1 cellular context compared by ENCODE assay signal in the genomic region with DNA sequence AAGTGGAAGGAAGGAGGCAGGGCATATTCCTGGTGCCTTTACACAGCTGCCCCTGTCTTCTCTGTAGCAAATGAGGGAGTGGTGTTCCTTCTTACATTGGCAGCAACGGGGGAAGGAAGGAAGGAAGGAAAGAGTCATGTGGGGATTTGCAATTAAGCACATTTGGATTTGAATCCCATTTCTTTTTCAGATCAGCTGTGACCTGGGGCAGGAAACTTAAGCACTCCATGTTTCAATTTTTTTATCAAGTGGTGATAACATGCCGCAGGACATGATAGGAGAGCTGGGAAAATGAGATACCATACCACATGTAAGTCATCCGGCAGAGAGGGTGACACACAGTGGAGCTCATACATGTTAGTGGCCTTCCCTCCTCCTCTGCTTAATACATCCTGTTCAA.
TF ChIP-seq lines count a peak whose summit lies in the region.

No MANE protein-coding gene starts in this region.

TF ChIP-seq in WTC11, 78 proteins besides CTCF, POLR2A, EP300 and RAD21 (continued from another document):
- TF ChIP-seq, protein P1, sequence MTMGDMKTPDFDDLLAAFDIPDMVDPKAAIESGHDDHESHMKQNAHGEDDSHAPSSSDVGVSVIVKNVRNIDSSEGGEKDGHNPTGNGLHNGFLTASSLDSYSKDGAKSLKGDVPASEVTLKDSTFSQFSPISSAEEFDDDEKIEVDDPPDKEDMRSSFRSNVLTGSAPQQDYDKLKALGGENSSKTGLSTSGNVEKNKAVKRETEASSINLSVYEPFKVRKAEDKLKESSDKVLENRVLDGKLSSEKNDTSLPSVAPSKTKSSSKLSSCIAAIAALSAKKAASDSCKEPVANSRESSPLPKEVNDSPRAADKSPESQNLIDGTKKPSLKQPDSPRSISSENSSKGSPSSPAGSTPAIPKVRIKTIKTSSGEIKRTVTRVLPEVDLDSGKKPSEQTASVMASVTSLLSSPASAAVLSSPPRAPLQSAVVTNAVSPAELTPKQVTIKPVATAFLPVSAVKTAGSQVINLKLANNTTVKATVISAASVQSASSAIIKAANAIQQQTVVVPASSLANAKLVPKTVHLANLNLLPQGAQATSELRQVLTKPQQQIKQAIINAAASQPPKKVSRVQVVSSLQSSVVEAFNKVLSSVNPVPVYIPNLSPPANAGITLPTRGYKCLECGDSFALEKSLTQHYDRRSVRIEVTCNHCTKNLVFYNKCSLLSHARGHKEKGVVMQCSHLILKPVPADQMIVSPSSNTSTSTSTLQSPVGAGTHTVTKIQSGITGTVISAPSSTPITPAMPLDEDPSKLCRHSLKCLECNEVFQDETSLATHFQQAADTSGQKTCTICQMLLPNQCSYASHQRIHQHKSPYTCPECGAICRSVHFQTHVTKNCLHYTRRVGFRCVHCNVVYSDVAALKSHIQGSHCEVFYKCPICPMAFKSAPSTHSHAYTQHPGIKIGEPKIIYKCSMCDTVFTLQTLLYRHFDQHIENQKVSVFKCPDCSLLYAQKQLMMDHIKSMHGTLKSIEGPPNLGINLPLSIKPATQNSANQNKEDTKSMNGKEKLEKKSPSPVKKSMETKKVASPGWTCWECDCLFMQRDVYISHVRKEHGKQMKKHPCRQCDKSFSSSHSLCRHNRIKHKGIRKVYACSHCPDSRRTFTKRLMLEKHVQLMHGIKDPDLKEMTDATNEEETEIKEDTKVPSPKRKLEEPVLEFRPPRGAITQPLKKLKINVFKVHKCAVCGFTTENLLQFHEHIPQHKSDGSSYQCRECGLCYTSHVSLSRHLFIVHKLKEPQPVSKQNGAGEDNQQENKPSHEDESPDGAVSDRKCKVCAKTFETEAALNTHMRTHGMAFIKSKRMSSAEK (CRISPR knock-in tag; IDR thresholded peaks at IDR 0.05; ENCODE audit: borderline replicate concordance): no peak
- TF ChIP-seq NR2C2 (CRISPR knock-in tag; IDR thresholded peaks at IDR 0.05) (no peak), ZNF416 (CRISPR knock-in tag; IDR thresholded peaks at IDR 0.05) (no peak), IRF2 (CRISPR knock-in tag; IDR thresholded peaks at IDR 0.05; ENCODE audit: borderline replicate concordance, low read depth) (no peak), TCF7 (CRISPR knock-in tag; IDR thresholded peaks at IDR 0.05; ENCODE audit: low read depth) (no peak), NR1H2 (CRISPR knock-in tag; IDR thresholded peaks at IDR 0.05) (no peak), ELF4 (CRISPR knock-in tag; IDR thresholded peaks at IDR 0.05; ENCODE audit: low read depth) (no peak), ZNF671 (CRISPR knock-in tag; IDR thresholded peaks at IDR 0.05) (no peak), GTF2I (CRISPR knock-in tag; conservative IDR thresholded peaks at IDR 0.05) (no peak), JUN (CRISPR knock-in tag; IDR thresholded peaks at IDR 0.05) (no peak), ZNF219 (CRISPR knock-in tag; IDR thresholded peaks at IDR 0.05; ENCODE audit: borderline replicate concordance) (no peak)
- TF ChIP-seq, protein P2, sequence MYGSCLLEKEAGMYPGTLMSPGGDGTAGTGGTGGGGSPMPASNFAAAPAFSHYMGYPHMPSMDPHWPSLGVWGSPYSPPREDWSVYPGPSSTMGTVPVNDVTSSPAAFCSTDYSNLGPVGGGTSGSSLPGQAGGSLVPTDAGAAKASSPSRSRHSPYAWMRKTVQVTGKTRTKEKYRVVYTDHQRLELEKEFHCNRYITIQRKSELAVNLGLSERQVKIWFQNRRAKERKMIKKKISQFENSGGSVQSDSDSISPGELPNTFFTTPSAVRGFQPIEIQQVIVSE (CRISPR knock-in tag; IDR thresholded peaks at IDR 0.05; ENCODE audit: borderline replicate concordance): no peak
- TF ChIP-seq, protein P3, sequence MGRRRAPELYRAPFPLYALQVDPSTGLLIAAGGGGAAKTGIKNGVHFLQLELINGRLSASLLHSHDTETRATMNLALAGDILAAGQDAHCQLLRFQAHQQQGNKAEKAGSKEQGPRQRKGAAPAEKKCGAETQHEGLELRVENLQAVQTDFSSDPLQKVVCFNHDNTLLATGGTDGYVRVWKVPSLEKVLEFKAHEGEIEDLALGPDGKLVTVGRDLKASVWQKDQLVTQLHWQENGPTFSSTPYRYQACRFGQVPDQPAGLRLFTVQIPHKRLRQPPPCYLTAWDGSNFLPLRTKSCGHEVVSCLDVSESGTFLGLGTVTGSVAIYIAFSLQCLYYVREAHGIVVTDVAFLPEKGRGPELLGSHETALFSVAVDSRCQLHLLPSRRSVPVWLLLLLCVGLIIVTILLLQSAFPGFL (CRISPR knock-in tag; IDR thresholded peaks at IDR 0.05; ENCODE audit: borderline replicate concordance): no peak
- TF ChIP-seq, protein P4, sequence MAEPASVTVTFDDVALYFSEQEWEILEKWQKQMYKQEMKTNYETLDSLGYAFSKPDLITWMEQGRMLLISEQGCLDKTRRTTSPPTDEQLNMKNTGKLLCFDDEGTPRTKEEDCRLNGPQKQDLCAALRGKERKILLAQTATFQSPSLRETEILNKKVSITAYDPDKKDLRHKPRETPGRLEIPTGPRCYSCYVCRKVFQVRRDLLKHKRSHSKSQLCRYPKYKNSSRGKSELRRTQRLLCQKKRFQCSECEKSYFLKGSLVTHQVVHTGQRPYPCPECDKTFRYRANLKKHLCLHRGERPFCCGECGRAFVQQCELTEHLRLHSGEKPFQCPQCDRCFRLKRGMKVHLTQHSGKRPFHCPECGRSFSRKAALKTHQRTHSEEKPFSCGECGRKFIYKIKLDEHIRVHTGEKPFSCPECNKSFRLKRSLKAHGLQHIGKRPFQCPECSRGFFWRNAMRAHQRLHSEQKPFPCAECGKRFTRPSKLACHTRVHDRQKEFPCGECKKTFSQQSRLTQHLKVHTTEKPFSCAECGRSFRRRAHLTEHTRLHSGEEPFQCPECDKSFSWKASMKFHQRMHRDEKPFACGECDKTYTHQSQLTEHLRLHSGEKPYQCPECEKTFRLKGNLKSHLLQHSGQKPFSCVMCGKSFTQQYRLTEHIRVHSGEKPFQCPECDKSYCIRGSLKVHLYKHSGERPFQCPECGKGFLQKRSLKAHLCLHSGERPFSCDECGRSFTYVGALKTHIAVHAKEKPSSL (CRISPR knock-in tag; conservative IDR thresholded peaks at IDR 0.05): no peak
- TF ChIP-seq, protein P5, sequence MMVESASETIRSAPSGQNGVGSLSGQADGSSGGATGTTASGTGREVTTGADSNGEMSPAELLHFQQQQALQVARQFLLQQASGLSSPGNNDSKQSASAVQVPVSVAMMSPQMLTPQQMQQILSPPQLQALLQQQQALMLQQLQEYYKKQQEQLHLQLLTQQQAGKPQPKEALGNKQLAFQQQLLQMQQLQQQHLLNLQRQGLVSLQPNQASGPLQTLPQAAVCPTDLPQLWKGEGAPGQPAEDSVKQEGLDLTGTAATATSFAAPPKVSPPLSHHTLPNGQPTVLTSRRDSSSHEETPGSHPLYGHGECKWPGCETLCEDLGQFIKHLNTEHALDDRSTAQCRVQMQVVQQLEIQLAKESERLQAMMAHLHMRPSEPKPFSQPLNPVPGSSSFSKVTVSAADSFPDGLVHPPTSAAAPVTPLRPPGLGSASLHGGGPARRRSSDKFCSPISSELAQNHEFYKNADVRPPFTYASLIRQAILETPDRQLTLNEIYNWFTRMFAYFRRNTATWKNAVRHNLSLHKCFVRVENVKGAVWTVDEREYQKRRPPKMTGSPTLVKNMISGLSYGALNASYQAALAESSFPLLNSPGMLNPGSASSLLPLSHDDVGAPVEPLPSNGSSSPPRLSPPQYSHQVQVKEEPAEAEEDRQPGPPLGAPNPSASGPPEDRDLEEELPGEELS (CRISPR knock-in tag; IDR thresholded peaks at IDR 0.05): no peak
